Comparison of ENCODE assay signal across 26 cellular contexts in genomic region chr1:192705510-192705909, GRCh38.
"Had no signal": no experiment of that assay in that cellular context is flagged by ENCODE, and none has a peak within 500 bp of the region (broad histone marks: within the 10 kb centered on the region; RNA-seq: fewer than 3 reads in every experiment).

No MANE protein-coding gene starts in this region.

- H3K9me3 ChIP-seq: suprapubic skin, testis, thoracic aorta, thyroid gland, tibial artery, tibial nerve, transverse colon, upper lobe of left lung, upper lobe of right lung, uterus, vagina had no signal

- H3K27me3 ChIP-seq: suprapubic skin, testis, thyroid gland, tibial artery, tibial nerve, transverse colon, upper lobe of left lung, upper lobe of right lung, uterus, vagina had no signal

- H3K4me3 ChIP-seq: suprapubic skin, testis, thoracic aorta, thyroid gland, tibial artery, tibial nerve, transverse colon, upper lobe of left lung, upper lobe of right lung, uterus, vagina had no signal

- H3K27ac ChIP-seq: suprapubic skin, testis, thoracic aorta, thyroid gland, tibial artery, tibial nerve, transverse colon, upper lobe of left lung, upper lobe of right lung, vagina had no signal

- DNase-seq: stimulated activated CD4-positive, alpha-beta T cell treated with anti-CD3 and anti-CD28 coated beads, Interleukin-2, amount 100 ng/mL, for 48 hours; stimulated activated CD4-positive, alpha-beta T cell treated with anti-CD3 and anti-CD28 coated beads, Interleukin-4, amount 100 ng/mL, for 1 hour; stimulated activated CD4-positive, alpha-beta T cell treated with anti-CD3 and anti-CD28 coated beads, Interleukin-4, amount 100 ng/mL, for 24 hours; stimulated activated CD4-positive, alpha-beta T cell treated with anti-CD3 and anti-CD28 coated beads, Interleukin-4, amount 100 ng/mL, for 4 hours; stimulated activated CD8-positive, alpha-beta memory T cell treated with anti-CD3 and anti-CD28 coated beads, Interleukin-4, amount 100 ng/mL, for 48 hours; stimulated activated naive B cell treated with anti-CD40 and anti-IgM and Interleukin-4, amounts not matched to agents 10 μg/mL and 1 μg/mL and 100 μg/mL, for 72 hours; stimulated activated naive CD4-positive, alpha-beta T cell; stimulated activated naive CD4-positive, alpha-beta T cell treated with Interleukin-2 at 50 U/mL for 16 hours; stimulated activated naive CD8-positive, alpha-beta T cell treated with anti-CD3 and anti-CD28 coated beads, Interleukin-15, amount 100 ng/mL, for 72 hours; stimulated activated naive CD8-positive, alpha-beta T cell treated with anti-CD3 and anti-CD28 coated beads, Interleukin-15, Interleukin-2, amounts not matched to agents 100 U/mL and 50 U/mL, for 24 hours; substantia nigra; testis; thyroid gland; tibial artery; transverse colon; trophoblast cell; upper lobe of left lung; upper lobe of right lung; uterus had no signal

- H3K36me3 ChIP-seq: suprapubic skin, thoracic aorta, thyroid gland, tibial artery, tibial nerve, transverse colon, upper lobe of left lung, upper lobe of right lung, uterus, vagina had no signal

- H3K4me1 ChIP-seq: testis, thyroid gland, vagina had no signal

- ATAC-seq: stimulated activated effector memory CD8-positive, alpha-beta T cell treated with anti-CD3 and anti-CD28 coated beads, Interleukin-12 subunit alpha, Interleukin-12 subunit beta, amount 100 ng/mL, for 72 hours; stimulated activated memory B cell treated with anti-CD40 and anti-IgM and Interleukin-4, amounts not matched to agents 10 μg/mL and 1 μg/mL and 100 μg/mL, for 72 hours; stimulated activated naive B cell treated with anti-CD40 and anti-IgM and Interleukin-4, amounts not matched to agents 10 μg/mL and 1 μg/mL and 100 μg/mL, for 72 hours; stimulated activated naive CD8-positive, alpha-beta T cell treated with anti-CD3 and anti-CD28 coated beads, Interleukin-15, amount 100 ng/mL, for 72 hours; stimulated activated naive CD8-positive, alpha-beta T cell treated with anti-CD3 and anti-CD28 coated beads, Interleukin-15, Interleukin-2, amounts not matched to agents 100 U/mL and 50 U/mL, for 24 hours; upper lobe of right lung had no signal

- FAIRE-seq: urothelium cell line had no signal
